8 cellular contexts compared by ENCODE assay signal in genomic region chr3:184711366-184712247, GRCh38. TPM values are rescaled to one million over a fixed set of nuclear protein-coding genes. Genes with fewer than 3 reads are reported as not detected.
DNase-seq lines count a peak whose midpoint lies in the region; ATAC-seq, FAIRE-seq and TF ChIP-seq lines count a peak whose summit lies in the region.

TSS of gene MAGEF1 (minus strand) at chr3:184712064. CDS start at chr3:184711821, 243 bp downstream.

- no peaks in the 10 kb centered on the region for H3K9me3 Mint-ChIP-seq in IgD-negative memory B cell

- H3K4me1 ChIP-seq in OCI-LY7 (ENCODE audit: insufficient read depth, low read length, poor library complexity, severe bottlenecking) (peaks cover 17% of the 10 kb centered on the region), mononuclear cell (ENCODE audit: insufficient read depth, low read length) (peaks cover 41% of the 10 kb centered on the region)

- H3K4me2 ChIP-seq in OCI-LY7 (ENCODE audit: low read length) = peak within 1 kb of the TSS; percentile 92

- no peaks in the 10 kb centered on the region for H3K27me3 ChIP-seq in mononuclear cell (ENCODE audit: insufficient read depth, low read length)

- CTCF ChIA-PET in OCI-LY7 (lab: Charles Lee; ENCODE audit: unreplicated experiment) = interaction anchor here (1.5 kb wide), 1 partner anchor 151 kb away, joined by 3 read pairs; the partner anchor contains the start of gene EPHB3

- POLR2A ChIA-PET in OCI-LY7 (lab: Charles Lee) = no interaction called here

- peak within 1 kb of the TSS; percentile 73 for H3K27ac ChIP-seq in OCI-LY7 (ENCODE audit: low read depth, low read length, poor library complexity, severe bottlenecking)
- peak within 1 kb of the TSS; percentile 89 for H3K27ac ChIP-seq in epithelial cell of prostate

- FAIRE-seq in D721Med (lab: Jason Lieb, UNC) = no peak

- DNase-seq in D721Med (ENCODE audit: insufficient read length, low spot score) (peak; percentile 75), OCI-LY7 (ENCODE audit: low spot score) (peak; percentile 83), activated T-cell treated with anti-CD3 and anti-CD28 coated beads for 4 hours (peak; percentile 27), epithelial cell of prostate (ENCODE audit: low read depth, low spot score) (no peak)
- peak; percentile 73 for DNase-seq in stimulated activated CD8-positive, alpha-beta memory T cell treated with anti-CD3 and anti-CD28 coated beads, Interleukin-4, amount 100 ng/mL, for 24 hours (ENCODE audit: low read depth)

- H3K9me3 ChIP-seq in OCI-LY7 (ENCODE audit: low read length) (peaks cover 6% of the 10 kb centered on the region; the same call in 1 of the 2 replicates), mononuclear cell (ENCODE audit: low read depth, low read length) (no peaks in the 10 kb centered on the region)

- peak; percentile 80 for ATAC-seq in GM21529 (IDR thresholded peaks at IDR 0.05; ENCODE audit: unreplicated experiment)

- no TSS peak for BruUV-seq in OCI-LY7 (replicated peaks; lab: Mats Ljungman, UMichigan)

- H3K4me3 ChIP-seq in OCI-LY7 (ENCODE audit: low read depth, low read length, poor library complexity, severe bottlenecking) (peak within 1 kb of the TSS; percentile 78), mononuclear cell (ENCODE audit: low read length) (peak within 1 kb of the TSS; percentile 54)

- H3K36me3 Mint-ChIP-seq in IgD-negative memory B cell = peaks cover 3% of the 10 kb centered on the region

- peaks cover 2% of the 10 kb centered on the region for H3K27me3 Mint-ChIP-seq in IgD-negative memory B cell

- TF ChIP-seq CTCF in D721Med (IDR thresholded peaks at IDR 0.05; ENCODE audit: insufficient read depth, missing control alignments) (no peak), OCI-LY7 (conservative IDR thresholded peaks at IDR 0.05; ENCODE audit: low read length) (no peak)

- peak within 1 kb of the TSS; percentile 86 to 92 (median 92) for H3K4me3 Mint-ChIP-seq in IgD-negative memory B cell

- H3K27ac Mint-ChIP-seq in IgD-negative memory B cell = peak within 1 kb of the TSS; percentile 51 to 95 (median 82)

- H3K4me1 Mint-ChIP-seq in IgD-negative memory B cell = peaks cover 17 to 22% (median 20%) of the 10 kb centered on the region in 3 donors

- H3K36me3 ChIP-seq in OCI-LY7 (ENCODE audit: insufficient read depth, low read length) = peaks cover 30% of the 10 kb centered on the region

- H3K9me2 ChIP-seq in OCI-LY7 (ENCODE audit: insufficient read depth, low read length) = no peaks in the 10 kb centered on the region

- peaks cover 17% of the 10 kb centered on the region; the same call in 1 of the 2 replicates for H3K79me2 ChIP-seq in OCI-LY7 (ENCODE audit: insufficient read depth, low read depth, low read length)

- no peaks in the 10 kb centered on the region for H4K20me1 ChIP-seq in OCI-LY7 (ENCODE audit: insufficient read depth, low read length)

- intact Hi-C loops in OCI-LY7 (cut with micrococcal nuclease; ENCODE audit: unreplicated experiment) = no loop called here

- peak within 1 kb of the TSS; percentile 85 for H2AFZ ChIP-seq in OCI-LY7 (ENCODE audit: low read length)

RNA-seq across cellular contexts. Expression of gene MAGEF1, which starts in this region (rescaled TPM):
- polyA plus RNA-seq in IgD-negative memory B cell = 20.0 TPM
- 29.2 and 33.2 TPM in 2 replicates for total RNA-seq in OCI-LY7 (2014; rRNA removed; shearing (Covaris generic))
- total RNA-seq in OCI-LY7 (2022) (45.0 and 47.8 TPM in 2 replicates), mononuclear cell (5.0 TPM)
